In the genomic region with DNA sequence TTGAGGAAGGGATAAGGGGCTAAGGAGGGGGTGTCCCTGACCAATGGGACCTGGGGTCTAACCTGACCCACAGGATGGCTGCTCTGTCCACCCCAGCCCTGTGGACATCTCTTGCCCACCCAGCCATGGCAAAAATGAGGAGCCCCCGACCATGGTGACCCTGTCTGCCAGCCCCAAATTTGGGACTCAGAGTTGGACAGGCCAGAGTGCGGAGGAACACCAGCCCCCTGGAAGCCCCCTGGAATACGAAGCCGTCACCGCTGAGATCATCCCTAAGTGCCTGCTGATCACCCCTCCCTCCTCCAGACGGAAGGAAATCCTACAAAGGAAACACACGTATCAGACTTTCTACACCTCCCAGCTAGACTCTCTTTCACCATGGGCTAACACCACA, we compare ENCODE assay signal across 15 cellular contexts.
DNase-seq lines count a peak whose midpoint lies in the region; ATAC-seq and TF ChIP-seq lines count a peak whose summit lies in the region.
"Had no signal": no experiment of that assay in that cellular context is flagged by ENCODE, and none has a peak within 500 bp of the region (broad histone marks: within the 10 kb centered on the region; RNA-seq: fewer than 3 reads in every experiment).

No MANE protein-coding gene starts in this region.

- BruUV-seq in PC-9 (replicated peaks; lab: Mats Ljungman, UMichigan), result TSS peak; percentile 26

- intact Hi-C loops in PC-9 (cut with micrococcal nuclease; ENCODE audit: unreplicated experiment), result no loop called here

- no peak for DNase-seq in PC-9
- no peak for DNase-seq in coronary artery (ENCODE audit: low spot score)
- no peak for DNase-seq in SKM-1 (lab: John Stamatoyannopoulos, UW; ENCODE audit: unreplicated experiment)
- DNase-seq in ecto neural progenitor cell (ENCODE audit: low spot score), result no peak
- DNase-seq: C1 segment of cervical spinal cord, H7, NCI-H1048, NCI-H2081, NCI-H524 treated with DMSO at 0.1 percent for 48 hours had no signal

- no peaks in the 10 kb centered on the region for H3K79me2 ChIP-seq in PC-9 (ENCODE audit: low read depth)

- H3K27me3 ChIP-seq in PC-9 (ENCODE audit: insufficient read depth, low read depth) (no peaks in the 10 kb centered on the region), esophagus (ENCODE audit: control insufficient read depth in 1 of 2, insufficient read depth in 2 of 2, low read length in 2 of 2) (no peaks in the 10 kb centered on the region), skeletal muscle satellite cell (ENCODE audit: control insufficient read depth, insufficient read depth, low read length) (peaks cover 10% of the 10 kb centered on the region)
- H3K27me3 ChIP-seq: adrenal gland, tibial nerve had no signal

- no peaks in the 10 kb centered on the region for H3K36me3 ChIP-seq in PC-9 (ENCODE audit: low read depth)
- no peaks in the 10 kb centered on the region for H3K36me3 ChIP-seq in esophagus (ENCODE audit: control insufficient read depth in 2 of 2, insufficient read depth in 2 of 2, low read length in 1 of 2)
- H3K36me3 ChIP-seq in skeletal muscle satellite cell (ENCODE audit: insufficient read depth, low read length), result no peaks in the 10 kb centered on the region
- H3K36me3 ChIP-seq: adrenal gland, tibial nerve had no signal

- CTCF ChIA-PET in PC-9 (lab: Charles Lee), result no interaction called here

- H3K4me2 ChIP-seq in PC-9, result peak overlapping the region; percentile 51; the same call in 1 of the 2 replicates
- peak overlapping the region; percentile 20 for H3K4me2 ChIP-seq in skeletal muscle satellite cell (ENCODE audit: low read length)

- H2AFZ ChIP-seq in PC-9, result no peak overlapping the region

- H3K9me3 ChIP-seq in PC-9 (ENCODE audit: insufficient read depth, low read depth) (no peaks in the 10 kb centered on the region), esophagus (ENCODE audit: control insufficient read depth in 2 of 2, insufficient read depth in 1 of 2, low read depth in 1 of 2, low read length in 1 of 2) (no peaks in the 10 kb centered on the region), skeletal muscle satellite cell (replicated peaks; ENCODE audit: low read length) (no peaks in the 10 kb centered on the region)
- H3K9me3 ChIP-seq: adrenal gland, tibial nerve had no signal

- POLR2A ChIA-PET in PC-9 (lab: Charles Lee; ENCODE audit: unreplicated experiment), result interaction anchor here (0.6 kb wide), 2 partner anchors 115 to 273 kb away, joined by 3 to 6 read pairs; no protein-coding TSS in a partner anchor

- no peaks in the 10 kb centered on the region for H4K20me1 ChIP-seq in PC-9 (ENCODE audit: insufficient read depth)

- TF ChIP-seq CTCF in PC-9 (conservative IDR thresholded peaks at IDR 0.05), result no peak
- TF ChIP-seq CTCF in coronary artery (IDR thresholded peaks at IDR 0.05), result no peak

- no peak overlapping the region for H3K9ac ChIP-seq in skeletal muscle satellite cell (ENCODE audit: low read depth, low read length)

- H3K9me2 ChIP-seq in PC-9 (ENCODE audit: insufficient read depth), result no peaks in the 10 kb centered on the region

- H3F3A ChIP-seq in PC-9 (ENCODE audit: insufficient read depth, low read depth), result no peaks in the 10 kb centered on the region

- peak; percentile 8 for ATAC-seq in GM21619 (IDR thresholded peaks at IDR 0.05; ENCODE audit: unreplicated experiment)
- ATAC-seq in GM19324 (IDR thresholded peaks at IDR 0.05; ENCODE audit: low FRiP score, unreplicated experiment), result no peak

- H3K27ac ChIP-seq in PC-9 (no peak overlapping the region), esophagus (ENCODE audit: low read depth in 2 of 2, low read length in 1 of 2) (peak overlapping the region; percentile 30 to 38), coronary artery (no peak overlapping the region)

- WGBS in esophagus, 2 donors, result 73 to 82% methylated on average over 7 of the region's 7 CpGs

- H3K4me1 ChIP-seq in PC-9 (replicated peaks; ENCODE audit: insufficient read depth) (peaks cover 7% of the 10 kb centered on the region; the same call in 1 of the 2 replicates), esophagus (ENCODE audit: control insufficient read depth in 2 of 2, insufficient read depth in 2 of 2, low read length in 1 of 2) (peaks cover 0 to 17% of the 10 kb centered on the region in 2 donors), skeletal muscle satellite cell (ENCODE audit: control insufficient read depth, insufficient read depth, low read length) (peaks cover 16% of the 10 kb centered on the region)
- H3K4me1 ChIP-seq: adrenal gland had no signal

- no peak overlapping the region for H3K4me3 ChIP-seq in PC-9
- no peak overlapping the region for H3K4me3 ChIP-seq in esophagus (ENCODE audit: low read depth in 1 of 2, low read length in 2 of 2)
- H3K4me3 ChIP-seq in skeletal muscle satellite cell (ENCODE audit: low read length), result no peak overlapping the region
- H3K4me3 ChIP-seq in coronary artery, result no peak overlapping the region
- H3K4me3 ChIP-seq: adrenal gland, tibial nerve had no signal

Comparison
In these comparisons a context has a peak if more than half of its experiments do, and no peak if none do; other contexts are left out.
1. H3K27ac ChIP-seq: peak in esophagus (2 of 2); none in PC-9 (single experiment) and coronary artery (0 of 2).